1 cellular context compared by ENCODE assay signal in the genomic region with DNA sequence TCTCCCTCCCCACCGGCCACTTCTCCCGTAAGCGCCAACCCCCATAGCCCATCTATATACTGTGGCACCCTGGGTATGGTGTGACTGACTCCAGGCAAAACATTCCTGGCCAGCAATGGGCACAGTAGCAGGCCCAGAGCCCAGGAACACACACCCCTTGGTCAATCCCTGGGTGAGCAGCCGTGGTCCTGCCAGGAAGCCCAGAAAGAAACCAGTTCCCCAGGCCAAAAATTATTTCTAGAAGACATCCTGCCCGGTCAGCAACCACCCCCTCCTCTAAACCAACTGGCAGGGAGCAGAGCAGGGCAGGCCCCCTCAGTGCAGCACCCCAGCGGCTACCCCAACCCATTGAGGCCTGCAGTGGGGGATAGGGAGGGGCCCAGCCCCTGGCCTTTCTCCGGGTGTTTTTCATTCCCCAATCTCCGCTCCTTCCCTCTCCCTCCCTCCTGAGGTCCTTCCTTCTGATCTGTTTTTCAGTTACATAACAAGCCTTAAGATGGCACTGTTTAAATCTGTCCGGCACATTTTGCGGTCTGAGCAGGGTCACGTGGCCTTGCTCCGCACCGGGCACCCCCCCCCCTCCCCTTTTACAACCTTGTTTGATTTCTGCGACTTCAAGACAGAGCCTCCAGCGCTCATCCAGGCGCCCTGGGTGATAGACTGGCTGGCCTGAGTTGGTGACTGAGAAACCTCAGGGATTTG.
TF ChIP-seq lines count a peak whose summit lies in the region.

No MANE protein-coding gene starts in this region.

TF ChIP-seq in A549, 52 proteins besides CTCF, POLR2A, EP300 and RAD21 (continued from another document):
- TF ChIP-seq E2F6 (IDR thresholded peaks at IDR 0.05; ENCODE audit: borderline replicate concordance, low read depth) (no peak), CBX2 (IDR thresholded peaks at IDR 0.05; ENCODE audit: borderline replicate concordance, low read depth) (no peak), RARB (CRISPR knock-in tag; IDR thresholded peaks at IDR 0.05) (no peak), JUN (IDR thresholded peaks at IDR 0.05) (no peak), MYC (IDR thresholded peaks at IDR 0.05; ENCODE audit: borderline replicate concordance, low read length) (no peak), HEYL (CRISPR knock-in tag; IDR thresholded peaks at IDR 0.05) (no peak), TP53 (CRISPR knock-in tag; IDR thresholded peaks at IDR 0.05) (no peak), NPAS2 (CRISPR knock-in tag; IDR thresholded peaks at IDR 0.05; ENCODE audit: borderline replicate concordance) (no peak), EHF (CRISPR knock-in tag; IDR thresholded peaks at IDR 0.05) (no peak), BHLHE40 (IDR thresholded peaks at IDR 0.05; ENCODE audit: low read depth, low read length) (no peak), MAFK (IDR thresholded peaks at IDR 0.05; ENCODE audit: partially characterized antibody) (no peak), ELK1 (IDR thresholded peaks at IDR 0.05; ENCODE audit: low read depth, low read length) (no peak), SMC3 (IDR thresholded peaks at IDR 0.05) (peak; percentile 68)
- TF ChIP-seq, protein P1, sequence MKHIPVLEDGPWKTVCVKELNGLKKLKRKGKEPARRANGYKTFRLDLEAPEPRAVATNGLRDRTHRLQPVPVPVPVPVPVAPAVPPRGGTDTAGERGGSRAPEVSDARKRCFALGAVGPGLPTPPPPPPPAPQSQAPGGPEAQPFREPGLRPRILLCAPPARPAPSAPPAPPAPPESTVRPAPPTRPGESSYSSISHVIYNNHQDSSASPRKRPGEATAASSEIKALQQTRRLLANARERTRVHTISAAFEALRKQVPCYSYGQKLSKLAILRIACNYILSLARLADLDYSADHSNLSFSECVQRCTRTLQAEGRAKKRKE (CRISPR knock-in tag; IDR thresholded peaks at IDR 0.05; ENCODE audit: low read depth) = no peak
